In genomic region chr1:33244143-33244808, GRCh38 we compare ENCODE assay signal across 15 cellular contexts. TPM values are rescaled to one million over a fixed set of nuclear protein-coding genes. Genes with fewer than 3 reads are reported as not detected.
A peak's percentile ranks its signal among the peaks of the same experiment; 100 is the strongest.
DNase-seq lines count a peak whose midpoint lies in the region; ATAC-seq and TF ChIP-seq lines count a peak whose summit lies in the region.
"Had no signal": no experiment of that assay in that cellular context is flagged by ENCODE, and none has a peak within 500 bp of the region (broad histone marks: within the 10 kb centered on the region; RNA-seq: fewer than 3 reads in every experiment).

No MANE protein-coding gene starts in this region.

- peaks cover 17% of the 10 kb centered on the region for H3K4me1 Mint-ChIP-seq in progenitor cell of endocrine pancreas (ENCODE audit: low read depth)
- H3K4me1 Mint-ChIP-seq: activated CD4-positive, alpha-beta T cell treated with anti-CD3 and anti-CD28 coated beads, Interleukin-2, amount 10 ng/mL, durations not matched to agents 24 days and 14 days had no signal

- no peak overlapping the region for H3K4me3 ChIP-seq in epithelial cell of esophagus (ENCODE audit: low read length)
- H3K4me3 ChIP-seq: upper lobe of left lung had no signal

- peak; percentile 32 for DNase-seq in NCI-H82 (lab: John Stamatoyannopoulos, UW)
- no peak for DNase-seq in NCI-H82 treated with DMSO at 0.1 percent for 48 hours (lab: John Stamatoyannopoulos, UW; ENCODE audit: unreplicated experiment)
- peak; percentile 96 for DNase-seq in RPMI7951 (ENCODE audit: low read depth)
- peak; percentile 78 for DNase-seq in epithelial cell of esophagus (ENCODE audit: low read depth)
- DNase-seq in progenitor cell of endocrine pancreas (ENCODE audit: low spot score, unreplicated experiment) = no peak
- DNase-seq in NCI-H2029 (lab: John Stamatoyannopoulos, UW) = no peak
- no peak for DNase-seq in ureter (ENCODE audit: low spot score)
- DNase-seq: activated CD4-positive, alpha-beta T cell treated with anti-CD3 and anti-CD28 coated beads, Interleukin-2, amount 10 ng/mL, durations not matched to agents 24 days and 14 days; activated T-cell treated with anti-CD3 and anti-CD28 coated beads, Interleukin-2, amount 50 U/mL, for 72 hours; KBM-7; NCI-H187 treated with DMSO at 0.1 percent for 48 hours; upper lobe of left lung had no signal

- no peak for ATAC-seq in HG03571 (IDR thresholded peaks at IDR 0.05; ENCODE audit: unreplicated experiment)
- ATAC-seq: activated T-cell treated with anti-CD3 and anti-CD28 coated beads, Interleukin-2, amount 50 U/mL, for 72 hours had no signal

- no peaks in the 10 kb centered on the region for H3K36me3 Mint-ChIP-seq in progenitor cell of endocrine pancreas (ENCODE audit: insufficient read depth)
- H3K36me3 Mint-ChIP-seq: brain had no signal

- no peaks in the 10 kb centered on the region for H3K9me3 Mint-ChIP-seq in progenitor cell of endocrine pancreas (ENCODE audit: low read depth)
- H3K9me3 Mint-ChIP-seq: activated T-cell treated with anti-CD3 and anti-CD28 coated beads, Interleukin-2, amount 50 U/mL, for 72 hours; brain; T-helper 1 cell treated with Interleukin-12 subunit alpha and Interleukin-12 subunit beta and Interleukin-4 antibody, amounts not matched to agents 30 μg/mL and 1 μg/mL, for 36 hours had no signal

- peak overlapping the region; percentile 91 for H3K27ac Mint-ChIP-seq in progenitor cell of endocrine pancreas
- H3K27ac Mint-ChIP-seq: activated CD4-positive, alpha-beta T cell treated with anti-CD3 and anti-CD28 coated beads, Interleukin-2, amount 10 ng/mL, durations not matched to agents 24 days and 14 days; activated T-cell treated with anti-CD3 and anti-CD28 coated beads, Interleukin-2, amount 50 U/mL, for 72 hours; T-helper 1 cell treated with Interleukin-12 subunit alpha and Interleukin-12 subunit beta and Interleukin-4 antibody, amounts not matched to agents 30 μg/mL and 1 μg/mL, for 36 hours had no signal

- H3K4me3 Mint-ChIP-seq in progenitor cell of endocrine pancreas (ENCODE audit: low read depth) = no peak overlapping the region
- H3K4me3 Mint-ChIP-seq: activated CD4-positive, alpha-beta T cell treated with anti-CD3 and anti-CD28 coated beads, Interleukin-2, amount 10 ng/mL, durations not matched to agents 24 days and 14 days; activated T-cell treated with anti-CD3 and anti-CD28 coated beads, Interleukin-2, amount 50 U/mL, for 72 hours; brain; T-helper 1 cell treated with Interleukin-12 subunit alpha and Interleukin-12 subunit beta and Interleukin-4 antibody, amounts not matched to agents 30 μg/mL and 1 μg/mL, for 36 hours had no signal

- H3K27me3 Mint-ChIP-seq in progenitor cell of endocrine pancreas = peaks cover 14% of the 10 kb centered on the region

- no peak for TF ChIP-seq CTCF in epithelial cell of esophagus (IDR thresholded peaks at IDR 0.05; ENCODE audit: insufficient read depth, low read depth, low read length, missing control alignments)
- TF ChIP-seq CTCF in progenitor cell of endocrine pancreas (IDR thresholded peaks at IDR 0.05; ENCODE audit: unreplicated experiment) = no peak

RNA-seq across cellular contexts. Expression of gene ZNF362, which starts 12.0 kb away (rescaled TPM):
- total RNA-seq in RPMI7951 (2014; rRNA removed; shearing (Covaris generic)) = 6.6 and 8.9 TPM in 2 replicates
- total RNA-seq in progenitor cell of endocrine pancreas = 72.0 and 79.3 TPM in 2 replicates
- 53.7 TPM for total RNA-seq in ureter

Comparison
In these comparisons a context has a peak if more than half of its experiments do, and no peak if none do; other contexts are left out.
1. DNase-seq: peak in NCI-H82 (single experiment), RPMI7951 (single experiment) and epithelial cell of esophagus (single experiment); none in NCI-H82 treated with DMSO at 0.1 percent for 48 hours (single experiment), progenitor cell of endocrine pancreas (single experiment), NCI-H2029 (single experiment) and ureter (single experiment).